In the genomic region with DNA sequence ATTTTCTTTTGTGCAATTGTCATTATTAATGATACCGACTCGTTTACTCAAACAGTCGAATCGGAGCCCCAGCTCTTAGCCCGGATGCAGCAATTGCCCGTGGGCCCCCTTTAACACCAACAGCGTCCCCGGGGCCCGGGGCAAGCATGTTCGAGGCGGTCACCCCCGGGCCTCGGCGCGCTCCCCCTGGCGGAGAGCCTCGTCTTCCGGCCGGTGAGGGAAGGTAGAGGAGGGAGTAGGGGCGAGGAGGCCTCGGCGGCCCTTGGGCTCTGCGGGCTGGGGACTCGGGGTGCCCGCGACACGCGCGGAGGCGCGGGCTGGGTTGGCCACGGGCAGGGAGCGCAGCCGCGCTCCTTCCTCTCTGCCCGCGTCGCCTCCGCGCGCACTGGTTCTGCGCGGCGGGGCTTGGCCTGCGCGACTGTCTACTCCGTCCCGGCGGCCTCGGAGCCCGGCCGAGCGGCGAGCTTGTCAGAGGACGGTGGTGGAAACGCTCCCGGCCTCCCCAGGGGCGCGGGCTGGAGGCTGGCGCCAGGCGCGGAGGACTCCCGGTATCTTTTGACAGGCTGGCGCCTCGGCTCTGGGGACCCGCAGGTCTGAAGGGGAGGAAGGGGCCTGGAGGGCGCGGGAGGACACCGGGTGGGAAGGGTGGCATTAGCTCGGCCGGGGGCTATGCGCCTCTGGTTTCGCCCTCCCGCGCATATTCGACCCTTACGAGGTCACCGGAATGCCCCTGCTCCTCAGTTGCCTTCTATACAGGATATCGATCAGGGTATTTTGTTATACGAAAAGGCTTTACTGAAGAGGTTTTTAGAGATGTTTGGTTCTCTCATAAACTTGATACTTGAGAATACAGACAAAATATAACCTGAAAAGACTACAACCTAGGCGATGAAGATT, we compare ENCODE assay signal across 8 cellular contexts. TPM values are rescaled to one million over a fixed set of nuclear protein-coding genes. Genes with fewer than 3 reads are reported as not detected.
DNase-seq lines count a peak whose midpoint lies in the region; ATAC-seq and TF ChIP-seq lines count a peak whose summit lies in the region.

No MANE protein-coding gene starts in this region.

- TF ChIP-seq CTCF in OCI-LY1 (IDR thresholded peaks at IDR 0.05; ENCODE audit: low read length) = peak; percentile 7; the same call in 1 of the 2 replicates

- H3K9ac ChIP-seq in OCI-LY1 (ENCODE audit: low read length) = no peak overlapping the region

- H3K36me3 ChIP-seq in CD8-positive, alpha-beta memory T cell (ENCODE audit: insufficient read depth, low read length) = no peaks in the 10 kb centered on the region
- no peaks in the 10 kb centered on the region for H3K36me3 ChIP-seq in OCI-LY1 (ENCODE audit: insufficient read depth, low read length)
- H3K36me3 ChIP-seq in esophagus (ENCODE audit: control insufficient read depth in 2 of 2, insufficient read depth in 2 of 2, low read length in 1 of 2) = no peaks in the 10 kb centered on the region
- no peaks in the 10 kb centered on the region for H3K36me3 ChIP-seq in muscle layer of duodenum (ENCODE audit: control insufficient read depth in 1 of 2, insufficient read depth in 2 of 2, low read length in 2 of 2)

- H3K9me3 ChIP-seq in CD8-positive, alpha-beta memory T cell (ENCODE audit: low read length) = no peaks in the 10 kb centered on the region
- H3K9me3 ChIP-seq in OCI-LY1 (ENCODE audit: low read length) (no peaks in the 10 kb centered on the region), esophagus (ENCODE audit: control insufficient read depth in 2 of 2, insufficient read depth in 1 of 2, low read depth in 1 of 2, low read length in 1 of 2) (no peaks in the 10 kb centered on the region), muscle layer of duodenum (ENCODE audit: control insufficient read depth in 1 of 2, low read length in 2 of 2) (no peaks in the 10 kb centered on the region)

- H3F3A ChIP-seq in OCI-LY1 (ENCODE audit: insufficient read depth, low read length) = no peaks in the 10 kb centered on the region

- no peaks in the 10 kb centered on the region for H3K27me3 ChIP-seq in CD8-positive, alpha-beta memory T cell (ENCODE audit: insufficient read depth, low read length, poor library complexity, severe bottlenecking)
- no peaks in the 10 kb centered on the region; the same call in 1 of the 2 replicates for H3K27me3 ChIP-seq in OCI-LY1 (ENCODE audit: insufficient read depth, low read length)
- no peaks in the 10 kb centered on the region for H3K27me3 ChIP-seq in esophagus (ENCODE audit: control insufficient read depth in 1 of 2, insufficient read depth in 2 of 2, low read length in 2 of 2)
- H3K27me3 ChIP-seq in muscle layer of duodenum (ENCODE audit: low read depth, low read length) = no peaks in the 10 kb centered on the region

- no peaks in the 10 kb centered on the region for H3K9me3 Mint-ChIP-seq in CD8-positive, alpha-beta memory T cell

- peaks cover 6% of the 10 kb centered on the region for H3K4me1 ChIP-seq in CD8-positive, alpha-beta memory T cell (ENCODE audit: insufficient read depth, low read length)
- H3K4me1 ChIP-seq in OCI-LY1 (ENCODE audit: insufficient read depth, low read length, severe bottlenecking) (no peaks in the 10 kb centered on the region), esophagus (ENCODE audit: control insufficient read depth in 2 of 2, insufficient read depth in 2 of 2, low read length in 1 of 2) (peaks cover 0 to 2% of the 10 kb centered on the region in 2 donors), muscle layer of duodenum (ENCODE audit: control insufficient read depth in 1 of 2, insufficient read depth in 2 of 2, low read length in 2 of 2) (peaks cover 3 to 10% of the 10 kb centered on the region in 2 donors)

- ATAC-seq in GM19397 (IDR thresholded peaks at IDR 0.05; ENCODE audit: unreplicated experiment) = peak; percentile 86
- peak; percentile 58 for ATAC-seq in HG03558 (IDR thresholded peaks at IDR 0.05; ENCODE audit: extremely low read depth, unreplicated experiment)

- H3K27ac Mint-ChIP-seq in CD8-positive, alpha-beta memory T cell = peak overlapping the region; percentile 59 to 95 (median 78)

- DNase-seq in CD8-positive, alpha-beta memory T cell = peak; percentile 73 to 88 (median 80)
- peak; percentile 84 for DNase-seq in activated T-cell treated with anti-CD3 and anti-CD28 coated beads for 48 hours (ENCODE audit: low read depth)
- peak; percentile 69 to 76 for DNase-seq in stimulated activated CD8-positive, alpha-beta memory T cell treated with anti-CD3 and anti-CD28 coated beads, Interleukin-7, amount 100 ng/mL, for 4 hours (ENCODE audit: low read depth in 2 of 2)

- H3K27ac ChIP-seq in CD8-positive, alpha-beta memory T cell (ENCODE audit: low read depth, low read length) = peak overlapping the region; percentile 61
- H3K27ac ChIP-seq in OCI-LY1 (ENCODE audit: low read depth, low read length, poor library complexity, severe bottlenecking) (no peak overlapping the region), esophagus (ENCODE audit: low read depth in 2 of 2, low read length in 1 of 2) (peak overlapping the region; percentile 58 to 73), muscle layer of duodenum (ENCODE audit: low read length) (peak overlapping the region; percentile 60)

- H3K9me2 ChIP-seq in OCI-LY1 (ENCODE audit: low read depth, low read length) = no peaks in the 10 kb centered on the region

- H4K20me1 ChIP-seq in OCI-LY1 (ENCODE audit: insufficient read depth, low read length) = no peaks in the 10 kb centered on the region

- POLR2A ChIA-PET in CD8-positive, alpha-beta memory T cell (lab: Charles Lee) = interaction anchor here (1.0 to 2.6 kb wide), 6 partner anchors 12 to 208 kb away, joined by 3 to 17 read pairs (median 7); a partner anchor contains a TSS

- peaks cover 0 to 11% (median 3%) of the 10 kb centered on the region in 3 donors for H3K36me3 Mint-ChIP-seq in CD8-positive, alpha-beta memory T cell

- no peak overlapping the region for H2AFZ ChIP-seq in OCI-LY1 (ENCODE audit: low read length)

- peak overlapping the region; percentile 89 to 98 (median 96) for H3K4me3 Mint-ChIP-seq in CD8-positive, alpha-beta memory T cell

- H3K4me3 ChIP-seq in CD8-positive, alpha-beta memory T cell (ENCODE audit: low read length) = peak overlapping the region; percentile 67
- H3K4me3 ChIP-seq in OCI-LY1 (ENCODE audit: low read depth, low read length, poor library complexity, severe bottlenecking) (no peak overlapping the region), esophagus (ENCODE audit: low read depth in 1 of 2, low read length in 2 of 2) (peak overlapping the region; percentile 59 to 76), muscle layer of duodenum (ENCODE audit: low read depth in 1 of 2, low read length in 2 of 2) (peak overlapping the region; percentile 83 to 99)

- WGBS in esophagus, 2 donors = 1 to 2% methylated on average over 79 to 81 of the region's 81 CpGs

- peaks cover 0 to 4% of the 10 kb centered on the region in 2 donors for H3K27me3 Mint-ChIP-seq in CD8-positive, alpha-beta memory T cell

- H3K4me2 ChIP-seq in OCI-LY1 (ENCODE audit: low read length) = no peak overlapping the region

- CTCF ChIA-PET in CD8-positive, alpha-beta memory T cell (lab: Charles Lee) = interaction anchor here (0.6 to 4.2 kb wide), 31 partner anchors 10 to 228 kb away, joined by 3 to 28 read pairs (median 3); a partner anchor contains a TSS

- no peaks in the 10 kb centered on the region for H3K79me2 ChIP-seq in OCI-LY1 (ENCODE audit: insufficient read depth, low read length)

- peaks cover 28 to 49% (median 45%) of the 10 kb centered on the region in 3 donors for H3K4me1 Mint-ChIP-seq in CD8-positive, alpha-beta memory T cell

RNA-seq across cellular contexts. Expression of a gene that starts 1.5 kb away (rescaled TPM):
- total RNA-seq in CD8-positive, alpha-beta memory T cell = 10 to 100 TPM; 14.6 to 16.0 TPM
- 14.2 TPM for polyA plus RNA-seq in CD8-positive, alpha-beta memory T cell
- polyA plus RNA-seq in esophagus = 1 to 10 TPM; 4.4 to 8.3 TPM

RNA-seq across cellular contexts. Expression of a gene that starts 1.6 kb away (rescaled TPM):
- total RNA-seq in CD8-positive, alpha-beta memory T cell = 10 to 100 TPM; 13.5 to 15.8 TPM
- 2.5 TPM for polyA plus RNA-seq in CD8-positive, alpha-beta memory T cell
- polyA plus RNA-seq in esophagus = 1 to 10 TPM in 1 of 2 donors, under 1 TPM in 1; 0.61 to 1.5 TPM

RNA-seq across cellular contexts. Expression of a gene that starts 26.8 kb away (rescaled TPM):
- 10 to 100 TPM; 58.5 to 64.3 TPM for total RNA-seq in CD8-positive, alpha-beta memory T cell
- polyA plus RNA-seq in CD8-positive, alpha-beta memory T cell = 22.0 TPM
- 10 to 100 TPM; 10.3 to 15.7 TPM for polyA plus RNA-seq in esophagus

RNA-seq across cellular contexts. Expression of a gene that starts 45.4 kb away (rescaled TPM):
- 10 to 100 TPM; 48.0 to 48.8 TPM for total RNA-seq in CD8-positive, alpha-beta memory T cell
- polyA plus RNA-seq in CD8-positive, alpha-beta memory T cell = 60.3 TPM
- 10 to 100 TPM; 29.7 to 61.4 TPM for polyA plus RNA-seq in esophagus
